In genomic region chr4:38230121-38230728, GRCh38 we compare ENCODE assay signal across 12 cellular contexts.
DNase-seq lines count a peak whose midpoint lies in the region; ATAC-seq and TF ChIP-seq lines count a peak whose summit lies in the region.
"Had no signal": no experiment of that assay in that cellular context is flagged by ENCODE, and none has a peak within 500 bp of the region (broad histone marks: within the 10 kb centered on the region; RNA-seq: fewer than 3 reads in every experiment).

No MANE protein-coding gene starts in this region.

- H3K4me3 Mint-ChIP-seq in activated T-helper 1 cell treated with anti-CD3 and anti-CD28 coated beads, Interleukin-12 subunit alpha, Interleukin-12 subunit beta, Interleukin-2, Interleukin-4 antibody, amounts not matched to agents 30 ng/mL and 10 ng/mL and 1 ng/mL, durations not matched to agents 14 hours and 24 hours and 36 hours, result no peak overlapping the region

- DNase-seq in LNCaP clone FGC (ENCODE audit: low read depth) (peak; percentile 18), body of pancreas (peak in 1 of 4 donors; percentile 5), left lobe of liver (ENCODE audit: low spot score) (no peak), thyroid gland (no peak), ascending aorta (ENCODE audit: low spot score in 2 of 2) (no peak), D341Med (ENCODE audit: low spot score) (no peak)
- no peak for DNase-seq in activated T-helper 1 cell treated with anti-CD3 and anti-CD28 coated beads, Interleukin-12 subunit alpha, Interleukin-12 subunit beta, Interleukin-2, Interleukin-4 antibody, amounts not matched to agents 30 ng/mL and 10 ng/mL and 1 ng/mL, durations not matched to agents 14 hours and 24 hours and 36 hours (ENCODE audit: low spot score)
- DNase-seq: activated CD8-positive, alpha-beta memory T cell treated with anti-CD3 and anti-CD28 coated beads for 24 hours; activated effector memory CD4-positive, alpha-beta T cell treated with anti-CD3 and anti-CD28 coated beads, Interleukin-2, amount 50 U/mL, for 16 hours; aorta; NCI-H1092 had no signal

- peaks cover 16% of the 10 kb centered on the region for H3K9me3 Mint-ChIP-seq in activated T-helper 1 cell treated with anti-CD3 and anti-CD28 coated beads, Interleukin-12 subunit alpha, Interleukin-12 subunit beta, Interleukin-2, Interleukin-4 antibody, amounts not matched to agents 30 ng/mL and 10 ng/mL and 1 ng/mL, durations not matched to agents 14 hours and 24 hours and 36 hours

- TF ChIP-seq POLR2A in body of pancreas (IDR thresholded peaks at IDR 0.05), result no peak
- TF ChIP-seq POLR2A in thyroid gland (IDR thresholded peaks at IDR 0.05), result no peak

- peak overlapping the region in 3 of 4 donors; percentile 35 to 75 (median 65) for H3K27ac ChIP-seq in body of pancreas
- peak overlapping the region in 2 of 3 donors; percentile 24 to 46 for H3K27ac ChIP-seq in thyroid gland
- H3K27ac ChIP-seq in ascending aorta, result no peak overlapping the region
- H3K27ac ChIP-seq: thoracic aorta had no signal

- no peaks in the 10 kb centered on the region for H3K36me3 ChIP-seq in body of pancreas (replicated peaks in 1 of 2; ENCODE audit: insufficient read depth in 1 of 2, low read depth in 2 of 2)
- H3K36me3 ChIP-seq in thyroid gland, result no peaks in the 10 kb centered on the region
- no peaks in the 10 kb centered on the region for H3K36me3 ChIP-seq in ascending aorta
- H3K36me3 ChIP-seq: thoracic aorta had no signal

- no peaks in the 10 kb centered on the region for H3K9me3 ChIP-seq in body of pancreas
- no peaks in the 10 kb centered on the region for H3K9me3 ChIP-seq in thyroid gland
- no peaks in the 10 kb centered on the region for H3K9me3 ChIP-seq in ascending aorta
- H3K9me3 ChIP-seq: thoracic aorta had no signal

- intact Hi-C loops in body of pancreas (cut with DNase I) (no loop called here), thyroid gland (cut with DNase I) (no loop called here), ascending aorta (cut with DNase I) (no loop called here)
- intact Hi-C loops in activated T-helper 1 cell treated with anti-CD3 and anti-CD28 coated beads, Interleukin-12 subunit alpha, Interleukin-12 subunit beta, Interleukin-2, Interleukin-4 antibody, amounts not matched to agents 30 ng/mL and 10 ng/mL and 1 ng/mL, durations not matched to agents 14 hours and 24 hours and 36 hours (cut with micrococcal nuclease), result no loop called here

- no peaks in the 10 kb centered on the region for H3K4me1 Mint-ChIP-seq in activated T-helper 1 cell treated with anti-CD3 and anti-CD28 coated beads, Interleukin-12 subunit alpha, Interleukin-12 subunit beta, Interleukin-2, Interleukin-4 antibody, amounts not matched to agents 30 ng/mL and 10 ng/mL and 1 ng/mL, durations not matched to agents 14 hours and 24 hours and 36 hours (ENCODE audit: low read depth)

- H3K36me3 Mint-ChIP-seq in activated T-helper 1 cell treated with anti-CD3 and anti-CD28 coated beads, Interleukin-12 subunit alpha, Interleukin-12 subunit beta, Interleukin-2, Interleukin-4 antibody, amounts not matched to agents 30 ng/mL and 10 ng/mL and 1 ng/mL, durations not matched to agents 14 hours and 24 hours and 36 hours (ENCODE audit: low read depth), result no peaks in the 10 kb centered on the region

- H3K4me1 ChIP-seq in body of pancreas, result peaks cover 17% of the 10 kb centered on the region
- peaks cover 15 to 23% of the 10 kb centered on the region in 2 donors for H3K4me1 ChIP-seq in thyroid gland
- H3K4me1 ChIP-seq in ascending aorta, result no peaks in the 10 kb centered on the region

- H3K27ac Mint-ChIP-seq in activated T-helper 1 cell treated with anti-CD3 and anti-CD28 coated beads, Interleukin-12 subunit alpha, Interleukin-12 subunit beta, Interleukin-2, Interleukin-4 antibody, amounts not matched to agents 30 ng/mL and 10 ng/mL and 1 ng/mL, durations not matched to agents 14 hours and 24 hours and 36 hours, result no peak overlapping the region

- H3K27me3 ChIP-seq in body of pancreas (no peaks in the 10 kb centered on the region), thyroid gland (no peaks in the 10 kb centered on the region), ascending aorta (no peaks in the 10 kb centered on the region)

- peak; percentile 84 for ATAC-seq in body of pancreas
- peak; percentile 59 for ATAC-seq in left lobe of liver

- H3K4me3 ChIP-seq in LNCaP clone FGC (ENCODE audit: low read depth, low read length) (no peak overlapping the region), body of pancreas (no peak overlapping the region), thyroid gland (replicated peaks in 1 of 3) (no peak overlapping the region), ascending aorta (no peak overlapping the region)
- H3K4me3 ChIP-seq: thoracic aorta had no signal

- WGBS in body of pancreas, 2 donors, result 61 to 73% methylated on average over 9 of the region's 9 CpGs
- 92% methylated on average over 9 of the region's 9 CpGs for WGBS in thyroid gland, 2 donors

- no peak for TF ChIP-seq CTCF in LNCaP clone FGC (IDR thresholded peaks at IDR 0.05; ENCODE audit: control insufficient read depth, extremely low read depth, insufficient read depth)
- TF ChIP-seq CTCF in body of pancreas (IDR thresholded peaks at IDR 0.05), result no peak
- TF ChIP-seq CTCF in thyroid gland (IDR thresholded peaks at IDR 0.05), result no peak
- TF ChIP-seq CTCF in ascending aorta (IDR thresholded peaks at IDR 0.05), result no peak

- peaks cover 5% of the 10 kb centered on the region for H3K27me3 Mint-ChIP-seq in activated T-helper 1 cell treated with anti-CD3 and anti-CD28 coated beads, Interleukin-12 subunit alpha, Interleukin-12 subunit beta, Interleukin-2, Interleukin-4 antibody, amounts not matched to agents 30 ng/mL and 10 ng/mL and 1 ng/mL, durations not matched to agents 14 hours and 24 hours and 36 hours (ENCODE audit: insufficient read depth)

Comparison
In these comparisons a context has a peak if more than half of its experiments do, and no peak if none do; other contexts are left out.
1. H3K27ac ChIP-seq: peak in body of pancreas (3 of 4) and thyroid gland (2 of 3); none in ascending aorta (0 of 2).